ENCODE assay signal across 10 cellular contexts in genomic region chr14:50823051-50823762, GRCh38. TPM values are rescaled to one million over a fixed set of nuclear protein-coding genes. Genes with fewer than 3 reads are reported as not detected.
A peak's percentile ranks its signal among the peaks of the same experiment; 100 is the strongest.
DNase-seq lines count a peak whose midpoint lies in the region; ATAC-seq and TF ChIP-seq lines count a peak whose summit lies in the region.
"Had no signal": no experiment of that assay in that cellular context is flagged by ENCODE, and none has a peak within 500 bp of the region (broad histone marks: within the 10 kb centered on the region; RNA-seq: fewer than 3 reads in every experiment).

No MANE protein-coding gene starts in this region.

- no peak for DNase-seq in activated CD4-positive, alpha-beta memory T cell treated with anti-CD3 and anti-CD28 coated beads, Interleukin-2, amount 10 ng/mL, durations not matched to agents 7 days and 5 days
- DNase-seq in mesendoderm (peak; percentile 35), RKO (ENCODE audit: low spot score) (no peak), Kasumi-1 (lab: John Stamatoyannopoulos, UW) (no peak), NCI-H510A (lab: John Stamatoyannopoulos, UW) (no peak), thyroid gland (no peak)

- H3K27me3 ChIP-seq in mesendoderm (ENCODE audit: insufficient read depth, low read length, poor library complexity) (no peaks in the 10 kb centered on the region), thyroid gland (no peaks in the 10 kb centered on the region)

- H3K36me3 ChIP-seq in mesendoderm (ENCODE audit: control insufficient read depth, insufficient read depth, low read length) (no peaks in the 10 kb centered on the region), thyroid gland (no peaks in the 10 kb centered on the region)
- H3K36me3 ChIP-seq: cardiac muscle cell had no signal

- H3K27me3 Mint-ChIP-seq in activated CD4-positive, alpha-beta memory T cell treated with anti-CD3 and anti-CD28 coated beads, Interleukin-2, amount 10 ng/mL, durations not matched to agents 7 days and 5 days, result no peaks in the 10 kb centered on the region

- no peak overlapping the region for H3K27ac ChIP-seq in mesendoderm (ENCODE audit: low read depth, low read length)
- no peak overlapping the region for H3K27ac ChIP-seq in thyroid gland
- H3K27ac ChIP-seq: cardiac muscle cell had no signal

- intact Hi-C loops in thyroid gland (cut with DNase I), result no loop called here

- no peak overlapping the region for H2BK120ac ChIP-seq in mesendoderm (ENCODE audit: low read depth, low read length)

- no peak overlapping the region for H3K4me2 ChIP-seq in mesendoderm (ENCODE audit: low read length)

- POLR2A ChIA-PET in activated CD4-positive, alpha-beta memory T cell treated with anti-CD3 and anti-CD28 coated beads, Interleukin-2, amount 10 ng/mL, durations not matched to agents 7 days and 5 days (lab: Charles Lee), result interaction anchor here (1.1 to 3.3 kb wide), 3 partner anchors 7 to 30 kb away, joined by 3 to 14 read pairs (median 3); partner anchors contain the start of gene NIN

- no peak overlapping the region for H2AK5ac ChIP-seq in mesendoderm (ENCODE audit: low read length)

- no peaks in the 10 kb centered on the region for H3K9me3 ChIP-seq in thyroid gland

- H3K56ac ChIP-seq in mesendoderm (ENCODE audit: low read length), result no peak overlapping the region

- H3K4me1 Mint-ChIP-seq in activated CD4-positive, alpha-beta memory T cell treated with anti-CD3 and anti-CD28 coated beads, Interleukin-2, amount 10 ng/mL, durations not matched to agents 7 days and 5 days, result peaks cover 63% of the 10 kb centered on the region

- H3K79me1 ChIP-seq in mesendoderm (ENCODE audit: low read length), result peaks cover 16% of the 10 kb centered on the region

- WGBS in mesendoderm (ENCODE audit: extremely low coverage, insufficient coverage, low lambda C conversion rate), result no CpG with 5 or more reads among the region's 11 CpGs
- 82 to 83% methylated on average over 11 of the region's 11 CpGs for WGBS in thyroid gland, 2 donors

- H3K4me3 ChIP-seq in mesendoderm (ENCODE audit: low read length), result no peak overlapping the region
- no peak overlapping the region for H3K4me3 ChIP-seq in thyroid gland (replicated peaks in 1 of 3)
- H3K4me3 ChIP-seq: cardiac muscle cell had no signal

- no peak overlapping the region for H3K23ac ChIP-seq in mesendoderm (ENCODE audit: low read length)

- CTCF ChIA-PET in activated CD4-positive, alpha-beta memory T cell treated with anti-CD3 and anti-CD28 coated beads, Interleukin-2, amount 10 ng/mL, durations not matched to agents 7 days and 5 days (lab: Charles Lee), result interaction anchor here (3.7 kb wide), 1 partner anchor 37 kb away, joined by 19 read pairs; no protein-coding TSS in a partner anchor

- no peaks in the 10 kb centered on the region for H3K9me3 Mint-ChIP-seq in activated CD4-positive, alpha-beta memory T cell treated with anti-CD3 and anti-CD28 coated beads, Interleukin-2, amount 10 ng/mL, durations not matched to agents 7 days and 5 days

- H3K27ac Mint-ChIP-seq in activated CD4-positive, alpha-beta memory T cell treated with anti-CD3 and anti-CD28 coated beads, Interleukin-2, amount 10 ng/mL, durations not matched to agents 7 days and 5 days, result peak overlapping the region; percentile 60

- no peak overlapping the region for H4K5ac ChIP-seq in mesendoderm (ENCODE audit: low read length)

- TF ChIP-seq POLR2A in thyroid gland (IDR thresholded peaks at IDR 0.05), result no peak

- H3K4me3 Mint-ChIP-seq in activated CD4-positive, alpha-beta memory T cell treated with anti-CD3 and anti-CD28 coated beads, Interleukin-2, amount 10 ng/mL, durations not matched to agents 7 days and 5 days, result peak overlapping the region; percentile 7

- H2BK15ac ChIP-seq in mesendoderm (replicated peaks; ENCODE audit: low read depth), result no peak overlapping the region

- ATAC-seq in GM18867 (IDR thresholded peaks at IDR 0.05; ENCODE audit: unreplicated experiment) (peak; percentile 22), HG02798 (IDR thresholded peaks at IDR 0.05; ENCODE audit: poor library complexity, unreplicated experiment) (peak; percentile 24)

- H4K8ac ChIP-seq in mesendoderm (ENCODE audit: low read depth, low read length), result no peak overlapping the region

- no peak for TF ChIP-seq CTCF in thyroid gland (IDR thresholded peaks at IDR 0.05)

- no peak overlapping the region for H3K4ac ChIP-seq in mesendoderm (ENCODE audit: low read depth, low read length)

- no peak overlapping the region for H2BK5ac ChIP-seq in mesendoderm (ENCODE audit: low read length)

- peaks cover 40% of the 10 kb centered on the region for H3K36me3 Mint-ChIP-seq in activated CD4-positive, alpha-beta memory T cell treated with anti-CD3 and anti-CD28 coated beads, Interleukin-2, amount 10 ng/mL, durations not matched to agents 7 days and 5 days (ENCODE audit: low read depth)

- H3K79me2 ChIP-seq in mesendoderm (ENCODE audit: control insufficient read depth, insufficient read depth, low read length), result peaks cover 2% of the 10 kb centered on the region

- no peak overlapping the region for H3K18ac ChIP-seq in mesendoderm (ENCODE audit: low read length)

- peaks cover 7% of the 10 kb centered on the region for H3K4me1 ChIP-seq in mesendoderm (ENCODE audit: control insufficient read depth, low read depth, low read length)
- H3K4me1 ChIP-seq in thyroid gland, result peaks cover 0 to 6% of the 10 kb centered on the region in 2 donors

- H3K9ac ChIP-seq in mesendoderm (ENCODE audit: low read length), result no peak overlapping the region

RNA-seq across cellular contexts. Expression of gene NIN, which starts 7.8 kb away (rescaled TPM):
- 10 to 100 TPM; 50.3 to 56.5 TPM for total RNA-seq in activated CD4-positive, alpha-beta memory T cell treated with anti-CD3 and anti-CD28 coated beads, Interleukin-2, amount 10 ng/mL, durations not matched to agents 7 days and 5 days
- polyA plus RNA-seq in mesendoderm (2013, experiment 1 of 2), result 11.5 TPM
- 12.2 TPM for polyA plus RNA-seq in mesendoderm (2013, experiment 2 of 2)
- total RNA-seq in thyroid gland, result 10 to 100 TPM; 22.3 to 25.5 (median 22.5) TPM

RNA-seq across cellular contexts. Expression of gene ABHD12B, which starts 48.6 kb away (rescaled TPM):
- not detected for total RNA-seq in activated CD4-positive, alpha-beta memory T cell treated with anti-CD3 and anti-CD28 coated beads, Interleukin-2, amount 10 ng/mL, durations not matched to agents 7 days and 5 days
- 16.4 TPM for polyA plus RNA-seq in mesendoderm (2013, experiment 1 of 2)
- polyA plus RNA-seq in mesendoderm (2013, experiment 2 of 2), result 14.7 TPM
- total RNA-seq in thyroid gland, result under 1 TPM in 1 of 4 donors, not detected in 3; 0.11 TPM
- total RNA-seq: cardiac muscle cell, HT1080 had no signal
